In the genomic region with DNA sequence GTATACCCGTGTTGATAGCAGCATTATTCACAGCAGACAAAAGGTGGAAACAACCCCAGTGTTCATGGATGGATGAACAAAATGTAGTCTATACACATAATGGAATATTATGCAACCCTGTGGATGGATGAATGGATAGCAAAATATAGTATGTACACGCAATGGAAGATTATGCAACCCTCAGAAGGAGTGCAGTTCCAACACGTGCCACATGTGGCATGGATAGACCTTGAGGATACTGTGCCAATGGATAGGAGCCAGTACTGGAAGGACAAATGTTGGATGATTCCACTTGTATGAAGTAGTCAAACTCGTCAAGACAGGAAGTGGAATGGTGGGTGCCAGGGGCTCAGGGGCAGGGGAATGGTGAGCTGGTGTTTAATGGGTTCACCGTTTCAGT, we compare ENCODE assay signal across 18 cellular contexts. TPM values are rescaled to one million over a fixed set of nuclear protein-coding genes. Genes with fewer than 3 reads are reported as not detected.
DNase-seq lines count a peak whose midpoint lies in the region; ATAC-seq and TF ChIP-seq lines count a peak whose summit lies in the region.
"Had no signal": no experiment of that assay in that cellular context is flagged by ENCODE, and none has a peak within 500 bp of the region (broad histone marks: within the 10 kb centered on the region; RNA-seq: fewer than 3 reads in every experiment).

No MANE protein-coding gene starts in this region.

- no peak overlapping the region for H2BK12ac ChIP-seq in H9 (ENCODE audit: insufficient read length, low read depth, low read length)

- H3K9me3 Mint-ChIP-seq in H9 = peaks cover 0 to 3% of the 10 kb centered on the region in 2 experiments; a peak in 1 of 5 replicates
- H3K9me3 Mint-ChIP-seq: activated T-cell treated with anti-CD3 and anti-CD28 coated beads, Interleukin-2, amount 50 U/mL, for 72 hours; memory B cell had no signal

- peaks cover 5% of the 10 kb centered on the region for H3K79me1 ChIP-seq in H9 (ENCODE audit: insufficient read depth, low read depth, low read length, poor library complexity, severe bottlenecking)

- H3K9me3 ChIP-seq in H9 (ENCODE audit: control insufficient read depth, low read depth, low read length) (no peaks in the 10 kb centered on the region), PC-3 (ENCODE audit: low read length) (no peaks in the 10 kb centered on the region), esophagus muscularis mucosa (no peaks in the 10 kb centered on the region)
- H3K9me3 ChIP-seq: body of pancreas, heart right ventricle, prostate gland, thoracic aorta had no signal

- CTCF ChIA-PET in PC-3 (lab: Charles Lee) = no interaction called here

- H3K36me3 Mint-ChIP-seq in H9 (ENCODE audit: insufficient read depth in 1 of 3, low read depth in 3 of 3) = peaks cover 26 to 43% (median 42%) of the 10 kb centered on the region in 3 experiments
- H3K36me3 Mint-ChIP-seq: activated naive CD8-positive, alpha-beta T cell; memory B cell had no signal

- H3K4me1 Mint-ChIP-seq in H9 = peaks cover 14 to 35% of the 10 kb centered on the region in 2 experiments
- H3K4me1 Mint-ChIP-seq: memory B cell, T-helper 17 cell had no signal

- no peak overlapping the region for H3K4me3 Mint-ChIP-seq in H9
- H3K4me3 Mint-ChIP-seq: activated naive CD8-positive, alpha-beta T cell; activated T-cell treated with anti-CD3 and anti-CD28 coated beads, Interleukin-2, amount 50 U/mL, for 72 hours; memory B cell; T-helper 17 cell had no signal

- no peak overlapping the region for H3K23ac ChIP-seq in H9 (ENCODE audit: insufficient read length, low read depth, low read length)

- intact Hi-C loops in PC-3 (cut with micrococcal nuclease) (no loop called here), esophagus muscularis mucosa (cut with DNase I) (no loop called here)

- BruUV-seq in PC-3 (replicated peaks; lab: Mats Ljungman, UMichigan) = no TSS peak

- TF ChIP-seq CTCF in AG10803 (conservative IDR thresholded peaks at IDR 0.05; ENCODE audit: low read length) (0 out of 2 replicates have a peak, but pooled peaks have one; percentile 3), H9 (conservative IDR thresholded peaks at IDR 0.05) (peak; percentile 27), PC-3 (conservative IDR thresholded peaks at IDR 0.05; ENCODE audit: low read depth, low read length) (peak; percentile 42), esophagus muscularis mucosa (IDR thresholded peaks at IDR 0.05) (no peak)

- no peaks in the 10 kb centered on the region for H3K9me2 ChIP-seq in PC-3 (replicated peaks; ENCODE audit: low read length)

- H3K14ac ChIP-seq in H9 (ENCODE audit: insufficient read depth, low read length) = no peak overlapping the region

- H4K20me1 ChIP-seq in H9 (ENCODE audit: control insufficient read depth, insufficient read depth, insufficient read length) (no peaks in the 10 kb centered on the region), PC-3 (ENCODE audit: low read length) (no peaks in the 10 kb centered on the region)

- no peak overlapping the region for H2AFZ ChIP-seq in H9 (ENCODE audit: low read length)
- H2AFZ ChIP-seq in PC-3 (ENCODE audit: low read length) = no peak overlapping the region

- H3K18ac ChIP-seq in H9 (ENCODE audit: insufficient read length, low read depth, low read length) = no peak overlapping the region

- H3K27ac Mint-ChIP-seq in H9 = peak overlapping the region in 1 of 3 experiments; percentile 25; a peak in 1 of 7 replicates
- H3K27ac Mint-ChIP-seq: activated naive CD8-positive, alpha-beta T cell; activated T-cell treated with anti-CD3 and anti-CD28 coated beads, Interleukin-2, amount 50 U/mL, for 72 hours; memory B cell; T-helper 17 cell had no signal

- no peak overlapping the region for H3K4ac ChIP-seq in H9 (ENCODE audit: low read depth, low read length)

- no peak overlapping the region for H2AK5ac ChIP-seq in H9 (ENCODE audit: insufficient read length, low read length)

- POLR2A ChIA-PET in PC-3 (lab: Charles Lee; ENCODE audit: unreplicated experiment) = no interaction called here

- H2BK120ac ChIP-seq in H9 (ENCODE audit: low read depth, low read length, poor library complexity, severe bottlenecking) = no peak overlapping the region

- H3K56ac ChIP-seq in H9 (ENCODE audit: insufficient read length, low read depth, low read length) = no peak overlapping the region

- WGBS in H9 (ENCODE audit: extremely low coverage, insufficient read length, low lambda C conversion rate) = no CpG with 5 or more reads among the region's 5 CpGs
- WGBS in esophagus muscularis mucosa = 80% methylated on average over 5 of the region's 5 CpGs

- no peak overlapping the region for H4K91ac ChIP-seq in H9 (ENCODE audit: insufficient read length, low read depth, low read length)

- H3K27me3 Mint-ChIP-seq in H9 (ENCODE audit: low read depth) = no peaks in the 10 kb centered on the region
- H3K27me3 Mint-ChIP-seq: activated naive CD8-positive, alpha-beta T cell had no signal

- H2BK20ac ChIP-seq in H9 (ENCODE audit: low read depth, low read length, poor library complexity, severe bottlenecking) = no peak overlapping the region

- peaks cover 5% of the 10 kb centered on the region; the same call in 1 of the 2 replicates for H3K79me2 ChIP-seq in H9 (ENCODE audit: insufficient read depth, low read length)
- no peaks in the 10 kb centered on the region for H3K79me2 ChIP-seq in PC-3 (ENCODE audit: low read length)

- H3K27ac ChIP-seq in H9 (ENCODE audit: insufficient read length, low read depth, low read length) (no peak overlapping the region), PC-3 (ENCODE audit: low read length) (no peak overlapping the region), esophagus muscularis mucosa (replicated peaks in 1 of 4) (no peak overlapping the region)
- H3K27ac ChIP-seq: body of pancreas, heart right ventricle, prostate gland, thoracic aorta had no signal

- H4K5ac ChIP-seq in H9 (ENCODE audit: insufficient read length, low read depth, low read length) = no peak overlapping the region

- H3K9ac ChIP-seq in H9 (ENCODE audit: extremely low read depth, insufficient read length, low read length) = no peak overlapping the region
- H3K9ac ChIP-seq in PC-3 (ENCODE audit: low read length) = no peak overlapping the region

- DNase-seq in AG10803 (ENCODE audit: low read depth) (peak; percentile 27), H9 (no peak), PC-3 (peak; percentile 31), esophagus muscularis mucosa (ENCODE audit: extremely low spot score) (peak; percentile 90), iPS-NIHi11 (ENCODE audit: low spot score) (no peak)
- DNase-seq: activated T-cell treated with anti-CD3 and anti-CD28 coated beads, Interleukin-2, amount 50 U/mL, for 72 hours; body of pancreas; HCEC 1CT; heart right ventricle; MM.1S; NCI-H2081 treated with DMSO at 0.1 percent for 48 hours; T-helper 17 cell had no signal

- no peaks in the 10 kb centered on the region for H3K36me3 ChIP-seq in PC-3 (ENCODE audit: low read depth, low read length)
- H3K36me3 ChIP-seq in esophagus muscularis mucosa = no peaks in the 10 kb centered on the region
- H3K36me3 ChIP-seq: heart right ventricle, prostate gland, thoracic aorta had no signal

- no peak overlapping the region for H4K8ac ChIP-seq in H9 (replicated peaks; ENCODE audit: insufficient read length, low read depth, low read length)

- no peaks in the 10 kb centered on the region for H3F3A ChIP-seq in PC-3 (ENCODE audit: low read length, unreplicated experiment)

- H2BK15ac ChIP-seq in H9 (ENCODE audit: low read depth, low read length) = no peak overlapping the region

- H3K4me1 ChIP-seq in H9 (ENCODE audit: insufficient read depth, low read length) (peaks cover 4% of the 10 kb centered on the region), PC-3 (ENCODE audit: insufficient read depth, low read length) (no peaks in the 10 kb centered on the region), esophagus muscularis mucosa (no peaks in the 10 kb centered on the region)
- H3K4me1 ChIP-seq: body of pancreas, heart right ventricle, prostate gland had no signal

- TF ChIP-seq EP300 in esophagus muscularis mucosa (IDR thresholded peaks at IDR 0.05) = no peak

- H3T11ph ChIP-seq in H9 (ENCODE audit: low read length) = no peak overlapping the region

- peak; percentile 40 for ATAC-seq in PC-3
- ATAC-seq in GM21526 (IDR thresholded peaks at IDR 0.05; ENCODE audit: low FRiP score, unreplicated experiment) = no peak
- no peak for ATAC-seq in HG03457 (IDR thresholded peaks at IDR 0.05; ENCODE audit: unreplicated experiment)
- ATAC-seq: activated T-cell treated with anti-CD3 and anti-CD28 coated beads, Interleukin-2, amount 50 U/mL, for 72 hours; body of pancreas; T-helper 17 cell had no signal

- H3K27me3 ChIP-seq in H9 (ENCODE audit: insufficient read depth, low read length) = no peaks in the 10 kb centered on the region
- H3K27me3 ChIP-seq in PC-3 (ENCODE audit: low read length) = peaks cover 3% of the 10 kb centered on the region; the same call in 1 of the 2 replicates
- H3K27me3 ChIP-seq in esophagus muscularis mucosa = peaks cover 0 to 18% (median 0%) of the 10 kb centered on the region in 4 donors
- H3K27me3 ChIP-seq: body of pancreas had no signal

- H3K23me2 ChIP-seq in H9 (ENCODE audit: insufficient read length, low read depth, low read length, poor library complexity, severe bottlenecking) = no peaks in the 10 kb centered on the region

- H3K4me3 ChIP-seq in AG10803 (ENCODE audit: low read length) = no peak overlapping the region
- no peak overlapping the region for H3K4me3 ChIP-seq in PC-3 (ENCODE audit: low read length)
- no peak overlapping the region for H3K4me3 ChIP-seq in esophagus muscularis mucosa
- H3K4me3 ChIP-seq: body of pancreas, heart right ventricle, prostate gland, thoracic aorta had no signal

- H3K4me2 ChIP-seq in H9 (ENCODE audit: insufficient read depth, insufficient read length, low read length) (no peak overlapping the region), PC-3 (ENCODE audit: low read length) (no peak overlapping the region)

- H2BK5ac ChIP-seq in H9 (ENCODE audit: insufficient read length, low read length) = no peak overlapping the region

- TF ChIP-seq POLR2A in esophagus muscularis mucosa (IDR thresholded peaks at IDR 0.05; ENCODE audit: low read depth) = no peak

RNA-seq across cellular contexts. Expression of gene PLEKHG4B, which starts 44.9 kb away (rescaled TPM):
- total RNA-seq in H9 (2021) (41.9 and 44.3 TPM in 2 replicates), PC-3 (2014; rRNA removed) (1.2 and 1.4 TPM in 2 replicates), esophagus muscularis mucosa (under 1 TPM in 2 of 4 donors, not detected in 2; under 0.01 to 0.46 TPM)
- total RNA-seq: activated T-cell treated with anti-CD3 and anti-CD28 coated beads, Interleukin-2, amount 50 U/mL, for 72 hours had no signal

RNA-seq across cellular contexts. Expression of gene LRRC14B, which starts 54.4 kb away (rescaled TPM):
- not detected in 2 replicates for total RNA-seq in H9 (2021)
- total RNA-seq in PC-3 (2014; rRNA removed) = not detected in 2 replicates
- not detected for total RNA-seq in esophagus muscularis mucosa
- total RNA-seq: activated T-cell treated with anti-CD3 and anti-CD28 coated beads, Interleukin-2, amount 50 U/mL, for 72 hours; body of pancreas; T-helper 17 cell; thoracic aorta had no signal

Comparison
In these comparisons a context has a peak if more than half of its experiments do, and no peak if none do; other contexts are left out.
1. DNase-seq: peak in AG10803 (single experiment), PC-3 (single experiment) and esophagus muscularis mucosa (single experiment); none in H9 (single experiment) and iPS-NIHi11 (single experiment).
2. CTCF ChIP-seq: peak in AG10803 (single experiment), H9 (single experiment) and PC-3 (single experiment); none in esophagus muscularis mucosa (0 of 3).
3. RNA of gene PLEKHG4B, which starts 44.9 kb away (total RNA-seq): 41.9 to 44.3 TPM in H9; 1.2 to 1.4 TPM in PC-3 and under 0.01 to 0.46 TPM in esophagus muscularis mucosa; every median in the first group is over 10 times any median in the second.